ENCODE assay signal across 8 cellular contexts in genomic region chr19:40974633-40975037, GRCh38.
DNase-seq lines count a peak whose midpoint lies in the region; ATAC-seq lines count a peak whose summit lies in the region.

No MANE protein-coding gene starts in this region.

- no peak for ATAC-seq in HG03460 (IDR thresholded peaks at IDR 0.05; ENCODE audit: unreplicated experiment)

- peak; percentile 43 for DNase-seq in NCI-H2107 treated with DMSO at 0.1 percent for 48 hours (lab: John Stamatoyannopoulos, UW; ENCODE audit: unreplicated experiment)
- DNase-seq in NCI-H2107 (lab: John Stamatoyannopoulos, UW) = no peak
- peak; percentile 90 for DNase-seq in NCI-H2227 (lab: John Stamatoyannopoulos, UW; ENCODE audit: unreplicated experiment)
- peak; percentile 68 for DNase-seq in activated CD4-positive, alpha-beta T cell treated with anti-CD3 and anti-CD28 coated beads for 1 hour
- DNase-seq in cerebellar cortex (ENCODE audit: low spot score) = peak; percentile 43
- DNase-seq in left kidney (ENCODE audit: low read depth, low spot score) = peak; percentile 86
- DNase-seq in stimulated activated CD4-positive, alpha-beta T cell treated with anti-CD3 and anti-CD28 coated beads, Interleukin-4, amount 100 ng/mL, for 4 hours = peak; percentile 68 to 72
